ENCODE assay signal across 26 cellular contexts in the genomic region with DNA sequence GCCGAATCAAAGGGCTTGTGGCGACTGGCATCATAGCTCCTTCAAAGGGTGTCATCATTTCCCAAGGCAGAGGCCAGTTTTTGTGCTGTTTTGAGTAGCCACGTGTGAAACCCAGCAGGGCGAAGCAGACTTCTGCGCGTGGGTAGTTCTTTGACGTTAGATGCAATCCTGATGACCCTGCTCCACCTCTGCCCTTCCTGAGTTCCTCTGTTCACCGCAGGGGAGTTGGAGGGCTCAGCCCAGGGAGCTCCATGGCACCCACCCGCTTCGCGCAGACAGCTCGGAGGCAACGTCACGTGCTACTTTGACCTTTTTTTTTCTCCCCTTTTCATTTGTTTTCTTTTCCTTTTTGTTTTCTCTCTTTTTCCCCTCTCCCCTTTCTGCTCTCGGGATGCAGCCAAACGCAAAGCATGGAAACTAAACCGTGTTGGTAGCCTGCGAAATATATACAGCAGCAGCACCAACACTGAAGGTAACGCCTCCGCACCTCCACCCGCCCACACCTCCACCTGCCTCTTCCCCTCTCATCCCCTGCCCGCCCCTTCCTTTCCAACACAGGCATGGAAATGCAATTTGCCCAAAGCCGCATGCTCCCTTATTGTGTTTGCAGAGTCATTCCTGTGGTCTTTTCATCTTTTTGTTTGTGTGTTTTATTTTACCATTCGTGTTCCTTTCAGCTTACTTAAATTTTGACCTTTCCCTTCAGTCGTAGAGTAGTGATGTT.
DNase-seq lines count a peak whose midpoint lies in the region; ATAC-seq and TF ChIP-seq lines count a peak whose summit lies in the region.
"Had no signal": no experiment of that assay in that cellular context is flagged by ENCODE, and none has a peak within 500 bp of the region (broad histone marks: within the 10 kb centered on the region; RNA-seq: fewer than 3 reads in every experiment).

No MANE protein-coding gene starts in this region.

- peak; percentile 34 for ATAC-seq in stimulated activated effector memory CD8-positive, alpha-beta T cell treated with anti-CD3 and anti-CD28 coated beads, Interleukin-12 subunit alpha, Interleukin-12 subunit beta, amount 100 ng/mL, for 72 hours
- ATAC-seq in HG02588 (IDR thresholded peaks at IDR 0.05; ENCODE audit: unreplicated experiment): no peak
- ATAC-seq: activated CD4-positive, CD25-positive, alpha-beta regulatory T cell treated with anti-CD3 and anti-CD28 coated beads, Interleukin-2, amount 50 U/mL, for 24 hours; heart right ventricle; lower lobe of right lung had no signal

- no peak overlapping the region for H3K27ac ChIP-seq in iPS-20b (ENCODE audit: low read length)
- H3K27ac ChIP-seq in esophagus squamous epithelium: no peak overlapping the region
- H3K27ac ChIP-seq: ascending aorta, heart right ventricle, lower lobe of right lung, sigmoid colon, transverse colon had no signal

- DNase-seq in NCI-H2081 (lab: John Stamatoyannopoulos, UW) (peak; percentile 7 to 10), NCI-H2081 treated with DMSO at 0.1 percent for 48 hours (lab: John Stamatoyannopoulos, UW) (no peak), SW480 (ENCODE audit: low spot score) (peak; percentile 57), T-helper 9 cell (no peak), esophagus squamous epithelium (lab: John Stamatoyannopoulos, UW) (no peak)
- DNase-seq in stimulated activated effector memory CD8-positive, alpha-beta T cell treated with anti-CD3 and anti-CD28 coated beads, Interleukin-12 subunit alpha, Interleukin-12 subunit beta, amount 100 ng/mL, for 72 hours (ENCODE audit: low spot score in 2 of 2): no peak
- DNase-seq: 8988T; activated CD4-positive, alpha-beta memory T cell treated with anti-CD3 and anti-CD28 coated beads for 36 hours; activated effector memory CD4-positive, alpha-beta T cell treated with Interleukin-2 at 50 U/mL for 16 hours; activated naive CD8-positive, alpha-beta T cell treated with anti-CD3 and anti-CD28 coated beads for 36 hours; heart right ventricle; KG1; lower lobe of right lung; NCI-H1694; NCI-H446; NK-92 treated with Interleukin-12 subunit alpha and Interleukin-12 subunit beta, amount 100 ng/mL, for 24 hours; SHP77 treated with DMSO at 0.1 percent for 48 hours; sigmoid colon; stimulated activated CD4-positive, alpha-beta T cell treated with anti-CD3 and anti-CD28 coated beads, Interleukin-15, amount 100 ng/mL, for 24 hours; SW 1271; transverse colon had no signal

- TF ChIP-seq POLR2A in esophagus squamous epithelium (IDR thresholded peaks at IDR 0.05): no peak

- H3K36me3 ChIP-seq in iPS-20b (ENCODE audit: insufficient read depth, low read depth, low read length) (no peaks in the 10 kb centered on the region), esophagus squamous epithelium (no peaks in the 10 kb centered on the region)
- H3K36me3 ChIP-seq: ascending aorta, transverse colon had no signal

- H3K9me3 Mint-ChIP-seq in stimulated activated effector memory CD8-positive, alpha-beta T cell treated with anti-CD3 and anti-CD28 coated beads, Interleukin-12 subunit alpha, Interleukin-12 subunit beta, amount 100 ng/mL, for 72 hours: no peaks in the 10 kb centered on the region
- H3K9me3 Mint-ChIP-seq: activated CD4-positive, alpha-beta memory T cell treated with anti-CD3 and anti-CD28 coated beads for 36 hours; activated naive CD8-positive, alpha-beta T cell treated with anti-CD3 and anti-CD28 coated beads for 36 hours; central memory CD8-positive, alpha-beta T cell had no signal

- H3K9me3 ChIP-seq in iPS-20b (ENCODE audit: insufficient read depth, low read depth, low read length): no peaks in the 10 kb centered on the region
- no peaks in the 10 kb centered on the region for H3K9me3 ChIP-seq in esophagus squamous epithelium
- H3K9me3 ChIP-seq: ascending aorta, heart right ventricle, lower lobe of right lung, sigmoid colon, transverse colon had no signal

- WGBS in esophagus squamous epithelium, 2 donors: 66% methylated on average over 24 to 25 of the region's 25 CpGs

- H3K4me3 Mint-ChIP-seq in stimulated activated effector memory CD8-positive, alpha-beta T cell treated with anti-CD3 and anti-CD28 coated beads, Interleukin-12 subunit alpha, Interleukin-12 subunit beta, amount 100 ng/mL, for 72 hours: no peak overlapping the region
- H3K4me3 Mint-ChIP-seq: activated CD4-positive, alpha-beta memory T cell treated with anti-CD3 and anti-CD28 coated beads for 36 hours; activated naive CD8-positive, alpha-beta T cell treated with anti-CD3 and anti-CD28 coated beads for 36 hours; central memory CD8-positive, alpha-beta T cell had no signal

- peaks cover 4% of the 10 kb centered on the region for H3K36me3 Mint-ChIP-seq in stimulated activated effector memory CD8-positive, alpha-beta T cell treated with anti-CD3 and anti-CD28 coated beads, Interleukin-12 subunit alpha, Interleukin-12 subunit beta, amount 100 ng/mL, for 72 hours
- H3K36me3 Mint-ChIP-seq: activated CD4-positive, alpha-beta memory T cell treated with anti-CD3 and anti-CD28 coated beads for 36 hours; activated naive CD8-positive, alpha-beta T cell treated with anti-CD3 and anti-CD28 coated beads for 36 hours had no signal

- H3K4me3 ChIP-seq in iPS-20b (ENCODE audit: low read length) (peak overlapping the region; percentile 22; the same call in 1 of the 2 replicates), esophagus squamous epithelium (no peak overlapping the region)
- H3K4me3 ChIP-seq: ascending aorta, heart right ventricle, lower lobe of right lung, sigmoid colon, transverse colon had no signal

- peaks cover 43% of the 10 kb centered on the region for H3K4me1 ChIP-seq in iPS-20b (ENCODE audit: insufficient read depth, low read length)
- no peaks in the 10 kb centered on the region for H3K4me1 ChIP-seq in esophagus squamous epithelium
- H3K4me1 ChIP-seq: ascending aorta, lower lobe of right lung, sigmoid colon, transverse colon had no signal

- H3K4me1 Mint-ChIP-seq in stimulated activated effector memory CD8-positive, alpha-beta T cell treated with anti-CD3 and anti-CD28 coated beads, Interleukin-12 subunit alpha, Interleukin-12 subunit beta, amount 100 ng/mL, for 72 hours: peaks cover 18% of the 10 kb centered on the region
- H3K4me1 Mint-ChIP-seq: activated naive CD8-positive, alpha-beta T cell treated with anti-CD3 and anti-CD28 coated beads for 36 hours had no signal

- no peak for TF ChIP-seq CTCF in esophagus squamous epithelium (IDR thresholded peaks at IDR 0.05)

- no peak overlapping the region for H3K27ac Mint-ChIP-seq in stimulated activated effector memory CD8-positive, alpha-beta T cell treated with anti-CD3 and anti-CD28 coated beads, Interleukin-12 subunit alpha, Interleukin-12 subunit beta, amount 100 ng/mL, for 72 hours
- H3K27ac Mint-ChIP-seq: activated CD4-positive, alpha-beta memory T cell treated with anti-CD3 and anti-CD28 coated beads for 36 hours; activated naive CD8-positive, alpha-beta T cell treated with anti-CD3 and anti-CD28 coated beads for 36 hours had no signal

- H3K9ac ChIP-seq in iPS-20b (ENCODE audit: low read depth, low read length): no peak overlapping the region

- H3K27me3 ChIP-seq in iPS-20b (ENCODE audit: insufficient read depth, low read length) (peaks cover 15% of the 10 kb centered on the region; the same call in 1 of the 2 replicates), esophagus squamous epithelium (no peaks in the 10 kb centered on the region)
- H3K27me3 ChIP-seq: ascending aorta, heart right ventricle, sigmoid colon, transverse colon had no signal

- intact Hi-C loops in esophagus squamous epithelium (cut with DNase I): no loop called here

Comparison
In these comparisons a context has a peak if more than half of its experiments do, and no peak if none do; other contexts are left out.
1. DNase-seq: peak in NCI-H2081 (2 of 2) and SW480 (single experiment); none in NCI-H2081 treated with DMSO at 0.1 percent for 48 hours (single experiment), stimulated activated effector memory CD8-positive, alpha-beta T cell treated with anti-CD3 and anti-CD28 coated beads, Interleukin-12 subunit alpha, Interleukin-12 subunit beta, amount 100 ng/mL, for 72 hours (0 of 2), T-helper 9 cell (single experiment) and esophagus squamous epithelium (single experiment).